Comparison of ENCODE assay signal across 27 cellular contexts in genomic region chr12:20434993-20435392, GRCh38.
A peak's percentile ranks its signal among the peaks of the same experiment; 100 is the strongest.
DNase-seq lines count a peak whose midpoint lies in the region; ATAC-seq and TF ChIP-seq lines count a peak whose summit lies in the region.
"Had no signal": no experiment of that assay in that cellular context is flagged by ENCODE, and none has a peak within 500 bp of the region (broad histone marks: within the 10 kb centered on the region; RNA-seq: fewer than 3 reads in every experiment).

No MANE protein-coding gene starts in this region.

- no peak overlapping the region for H3K4me3 Mint-ChIP-seq in stimulated activated memory B cell treated with anti-CD40 and anti-IgM and Interleukin-4, amounts not matched to agents 10 μg/mL and 1 μg/mL and 100 μg/mL, for 72 hours
- H3K4me3 Mint-ChIP-seq: activated naive CD4-positive, alpha-beta T cell treated with anti-CD3 and anti-CD28 coated beads for 36 hours; CD4-positive, alpha-beta T cell; neural crest cell had no signal

- in situ Hi-C loops in GM23248 (cut with MboI) = no loop called here

- H3K36me3 ChIP-seq in GM23248 (ENCODE audit: low read depth) = no peaks in the 10 kb centered on the region
- no peaks in the 10 kb centered on the region for H3K36me3 ChIP-seq in osteoblast (ENCODE audit: insufficient read depth, low read length)
- H3K36me3 ChIP-seq: esophagus squamous epithelium, HAP-1, prostate gland, spleen had no signal

- H3K27ac Mint-ChIP-seq in stimulated activated memory B cell treated with anti-CD40 and anti-IgM and Interleukin-4, amounts not matched to agents 10 μg/mL and 1 μg/mL and 100 μg/mL, for 72 hours = no peak overlapping the region
- H3K27ac Mint-ChIP-seq: activated naive CD4-positive, alpha-beta T cell treated with anti-CD3 and anti-CD28 coated beads for 36 hours; CD4-positive, alpha-beta T cell had no signal

- no peaks in the 10 kb centered on the region for H3K36me3 Mint-ChIP-seq in stimulated activated memory B cell treated with anti-CD40 and anti-IgM and Interleukin-4, amounts not matched to agents 10 μg/mL and 1 μg/mL and 100 μg/mL, for 72 hours

- H3K79me2 ChIP-seq in GM23248 (ENCODE audit: insufficient read depth) (no peaks in the 10 kb centered on the region), osteoblast (ENCODE audit: insufficient read depth, low read length) (peaks cover 22% of the 10 kb centered on the region)

- H3K9me3 ChIP-seq in GM23248 (ENCODE audit: low read depth) (no peaks in the 10 kb centered on the region), osteoblast (ENCODE audit: low read depth, low read length) (no peaks in the 10 kb centered on the region)
- H3K9me3 ChIP-seq: esophagus squamous epithelium, HAP-1, prostate gland, spleen had no signal

- 63 to 71% methylated on average over 3 of the region's 3 CpGs for WGBS in GM23248 (ENCODE audit: low coverage in 1 of 2, low lambda C conversion rate in 2 of 2, missing lambda C conversion rate in 2 of 2), 2 experiments

- no peaks in the 10 kb centered on the region for H3K4me1 ChIP-seq in GM23248 (ENCODE audit: insufficient read depth)
- H3K4me1 ChIP-seq in osteoblast (ENCODE audit: insufficient read depth, low read length) = peaks cover 28% of the 10 kb centered on the region
- H3K4me1 ChIP-seq: esophagus squamous epithelium, HAP-1, prostate gland, spleen had no signal

- no peaks in the 10 kb centered on the region for H3K27me3 ChIP-seq in GM23248 (replicated peaks; ENCODE audit: insufficient read depth)
- H3K27me3 ChIP-seq in osteoblast (ENCODE audit: insufficient read depth, low read length) = no peaks in the 10 kb centered on the region
- H3K27me3 ChIP-seq: esophagus squamous epithelium, spleen had no signal

- no peak overlapping the region for H2AFZ ChIP-seq in GM23248
- no peak overlapping the region for H2AFZ ChIP-seq in osteoblast (ENCODE audit: low read length)

- no peak for ATAC-seq in stimulated activated memory B cell treated with anti-CD40 and anti-IgM and Interleukin-4, amounts not matched to agents 10 μg/mL and 1 μg/mL and 100 μg/mL, for 72 hours
- no peak for ATAC-seq in HG03354 (IDR thresholded peaks at IDR 0.05; ENCODE audit: poor library complexity, severe bottlenecking, unreplicated experiment)
- ATAC-seq: left lobe of liver had no signal

- DNase-seq in GM23248 = peak; percentile 9
- DNase-seq in astrocyte of the hippocampus (ENCODE audit: low read depth, low spot score) = peak; percentile 62
- DNase-seq in fibroblast of the aortic adventitia (ENCODE audit: low read depth) = peak; percentile 47
- peak; percentile 49 for DNase-seq in osteoblast (ENCODE audit: insufficient read length, low spot score, missing footprints)
- no peak for DNase-seq in NCI-H2171 (lab: John Stamatoyannopoulos, UW)
- no peak for DNase-seq in NCI-H2107 treated with DMSO at 0.1 percent for 48 hours (lab: John Stamatoyannopoulos, UW; ENCODE audit: unreplicated experiment)
- DNase-seq: activated naive CD4-positive, alpha-beta T cell treated with anti-CD3 and anti-CD28 coated beads for 36 hours; activated T-cell treated with anti-CD3 and anti-CD28 coated beads, Interleukin-2, amount 50 U/mL, for 48 hours; CD4-positive, alpha-beta T cell; effector memory CD4-positive, alpha-beta T cell; esophagus squamous epithelium; glutamatergic neuron; KBM-7; NCI-H1694 treated with DMSO at 0.1 percent for 48 hours; NCI-H82; OCI-M1; SIG-M5; spleen; stimulated activated CD4-positive, alpha-beta T cell treated with anti-CD3 and anti-CD28 coated beads, Interleukin-4, amount 100 ng/mL, for 1 hour; stimulated activated naive CD4-positive, alpha-beta T cell treated with Interleukin-2 at 50 U/mL for 16 hours; T-helper 1 cell had no signal

- no peak for TF ChIP-seq CTCF in fibroblast of the aortic adventitia (IDR thresholded peaks at IDR 0.05; ENCODE audit: insufficient read depth, low read length)
- no peak for TF ChIP-seq CTCF in osteoblast (IDR thresholded peaks at IDR 0.05; ENCODE audit: extremely low read depth, low read depth, low read length)

- no peaks in the 10 kb centered on the region for H3K9me3 Mint-ChIP-seq in stimulated activated memory B cell treated with anti-CD40 and anti-IgM and Interleukin-4, amounts not matched to agents 10 μg/mL and 1 μg/mL and 100 μg/mL, for 72 hours
- H3K9me3 Mint-ChIP-seq: activated naive CD4-positive, alpha-beta T cell treated with anti-CD3 and anti-CD28 coated beads for 36 hours; CD4-positive, alpha-beta T cell; neural crest cell had no signal

- no peak overlapping the region for H3K27ac ChIP-seq in GM23248
- peak overlapping the region; percentile 64 for H3K27ac ChIP-seq in osteoblast (ENCODE audit: low read depth, low read length)
- H3K27ac ChIP-seq: esophagus squamous epithelium, prostate gland, spleen had no signal

- no peaks in the 10 kb centered on the region for H3K9me2 ChIP-seq in GM23248 (ENCODE audit: insufficient read depth)

- H3K4me2 ChIP-seq in GM23248 (ENCODE audit: unreplicated experiment) = no peak overlapping the region
- no peak overlapping the region for H3K4me2 ChIP-seq in osteoblast (ENCODE audit: insufficient read depth, low read length)

- H3K4me1 Mint-ChIP-seq in stimulated activated memory B cell treated with anti-CD40 and anti-IgM and Interleukin-4, amounts not matched to agents 10 μg/mL and 1 μg/mL and 100 μg/mL, for 72 hours = no peaks in the 10 kb centered on the region
- H3K4me1 Mint-ChIP-seq: neural crest cell had no signal

- H3K27me3 Mint-ChIP-seq in stimulated activated memory B cell treated with anti-CD40 and anti-IgM and Interleukin-4, amounts not matched to agents 10 μg/mL and 1 μg/mL and 100 μg/mL, for 72 hours = no peaks in the 10 kb centered on the region
- H3K27me3 Mint-ChIP-seq: CD4-positive, alpha-beta T cell had no signal

- H4K20me1 ChIP-seq in GM23248 (ENCODE audit: insufficient read depth) (no peaks in the 10 kb centered on the region), osteoblast (ENCODE audit: insufficient read depth, low read length) (no peaks in the 10 kb centered on the region)

- H3F3A ChIP-seq in GM23248 (ENCODE audit: insufficient read depth) = peaks cover 6% of the 10 kb centered on the region; the same call in 1 of the 2 replicates

- H3K4me3 ChIP-seq in GM23248 (no peak overlapping the region), fibroblast of the aortic adventitia (ENCODE audit: low read depth, low read length) (no peak overlapping the region), osteoblast (ENCODE audit: insufficient read depth, low read length) (no peak overlapping the region)
- H3K4me3 ChIP-seq: esophagus squamous epithelium, HAP-1, prostate gland, spleen had no signal

- H3K9ac ChIP-seq in GM23248 = no peak overlapping the region

Comparison
In these comparisons a context has a peak if more than half of its experiments do, and no peak if none do; other contexts are left out.
1. DNase-seq: peak in GM23248 (single experiment), astrocyte of the hippocampus (single experiment), fibroblast of the aortic adventitia (single experiment) and osteoblast (single experiment); none in NCI-H2171 (single experiment) and NCI-H2107 treated with DMSO at 0.1 percent for 48 hours (single experiment).